ENCODE assay signal across 18 cellular contexts in genomic region chr5:141840826-141841360, GRCh38. TPM values are rescaled to one million over a fixed set of nuclear protein-coding genes. Genes with fewer than 3 reads are reported as not detected.
A peak's percentile ranks its signal among the peaks of the same experiment; 100 is the strongest.
DNase-seq lines count a peak whose midpoint lies in the region; ATAC-seq and TF ChIP-seq lines count a peak whose summit lies in the region.
"Had no signal": no experiment of that assay in that cellular context is flagged by ENCODE, and none has a peak within 500 bp of the region (broad histone marks: within the 10 kb centered on the region; RNA-seq: fewer than 3 reads in every experiment).

No MANE protein-coding gene starts in this region.

- H3K4me3 ChIP-seq in OCI-LY7 (ENCODE audit: low read depth, low read length, poor library complexity, severe bottlenecking) (no peak overlapping the region), endodermal cell (ENCODE audit: low read length) (no peak overlapping the region), upper lobe of right lung (no peak overlapping the region)

- H3K4me1 ChIP-seq in OCI-LY7 (ENCODE audit: insufficient read depth, low read length, poor library complexity, severe bottlenecking) (peaks cover 98% of the 10 kb centered on the region), endodermal cell (ENCODE audit: control insufficient read depth, insufficient read depth, low read length) (peaks cover 40% of the 10 kb centered on the region), upper lobe of right lung (peaks cover 49% of the 10 kb centered on the region)

- POLR2A ChIA-PET in OCI-LY7 (lab: Charles Lee) = interaction anchor here (0.6 kb wide), 1 partner anchor 7 kb away, joined by 3 read pairs; no protein-coding TSS in a partner anchor

- no peaks in the 10 kb centered on the region for H3K79me2 ChIP-seq in OCI-LY7 (ENCODE audit: insufficient read depth, low read depth, low read length)

- intact Hi-C loops in OCI-LY7 (cut with micrococcal nuclease; ENCODE audit: unreplicated experiment) = no loop called here
- intact Hi-C loops in upper lobe of right lung (cut with DNase I) = no loop called here
- intact Hi-C loops in activated T-helper 2 cell treated with anti-CD3 and anti-CD28 coated beads, Interferon-gamma antibody, Interleukin-2, Interleukin-4, amounts not matched to agents 10 μg/mL and 5 μg/mL and 100 μg/mL, durations not matched to agents 14 hours and 24 hours and 36 hours (cut with micrococcal nuclease) = no loop called here

- 61 to 92% methylated on average over 4 to 6 of the region's 6 CpGs for WGBS in endodermal cell (ENCODE audit: insufficient coverage in 1 of 2, insufficient read length in 1 of 2), 2 experiments

- H3K9me3 ChIP-seq in OCI-LY7 (ENCODE audit: low read length) (no peaks in the 10 kb centered on the region), endodermal cell (ENCODE audit: control insufficient read depth, low read length) (no peaks in the 10 kb centered on the region), upper lobe of right lung (no peaks in the 10 kb centered on the region)

- BruUV-seq in OCI-LY7 (replicated peaks; lab: Mats Ljungman, UMichigan) = no TSS peak

- H3K9me3 Mint-ChIP-seq in endodermal cell (no peaks in the 10 kb centered on the region), neural crest cell (no peaks in the 10 kb centered on the region)
- H3K9me3 Mint-ChIP-seq in activated T-helper 2 cell treated with anti-CD3 and anti-CD28 coated beads, Interferon-gamma antibody, Interleukin-2, Interleukin-4, amounts not matched to agents 10 μg/mL and 5 μg/mL and 100 μg/mL, durations not matched to agents 14 hours and 24 hours and 36 hours = no peaks in the 10 kb centered on the region
- H3K9me3 Mint-ChIP-seq: activated CD4-positive, alpha-beta T cell treated with anti-CD3 and anti-CD28 coated beads, Interleukin-2, amount 10 ng/mL, durations not matched to agents 7 days and 5 days; activated naive CD8-positive, alpha-beta T cell treated with anti-CD3 and anti-CD28 coated beads for 36 hours; naive thymus-derived CD8-positive, alpha-beta T cell had no signal

- H3K27ac Mint-ChIP-seq in endodermal cell (peak overlapping the region; percentile 50), neural crest cell (ENCODE audit: unreplicated experiment) (peak overlapping the region; percentile 6)
- H3K27ac Mint-ChIP-seq in activated T-helper 2 cell treated with anti-CD3 and anti-CD28 coated beads, Interferon-gamma antibody, Interleukin-2, Interleukin-4, amounts not matched to agents 10 μg/mL and 5 μg/mL and 100 μg/mL, durations not matched to agents 14 hours and 24 hours and 36 hours = no peak overlapping the region
- H3K27ac Mint-ChIP-seq: activated CD4-positive, alpha-beta T cell treated with anti-CD3 and anti-CD28 coated beads, Interleukin-2, amount 10 ng/mL, durations not matched to agents 7 days and 5 days; activated naive CD8-positive, alpha-beta T cell treated with anti-CD3 and anti-CD28 coated beads for 36 hours; naive thymus-derived CD8-positive, alpha-beta T cell had no signal

- H2AFZ ChIP-seq in OCI-LY7 (ENCODE audit: low read length) = peak overlapping the region; percentile 52; the same call in 1 of the 2 replicates

- CTCF ChIA-PET in OCI-LY7 (lab: Charles Lee; ENCODE audit: unreplicated experiment) = interaction anchor here (0.6 kb wide), 1 partner anchor 1550 kb away, joined by 3 read pairs; no protein-coding TSS in a partner anchor

- H3K9me2 ChIP-seq in OCI-LY7 (ENCODE audit: insufficient read depth, low read length) = no peaks in the 10 kb centered on the region

- DNase-seq in OCI-LY7 (ENCODE audit: low spot score) = no peak
- peak; percentile 49 for DNase-seq in endodermal cell
- DNase-seq in neural crest cell (ENCODE audit: low read depth, low spot score) = no peak
- no peak for DNase-seq in upper lobe of right lung
- DNase-seq in activated T-helper 2 cell treated with anti-CD3 and anti-CD28 coated beads, Interferon-gamma antibody, Interleukin-2, Interleukin-4, amounts not matched to agents 10 μg/mL and 5 μg/mL and 100 μg/mL, durations not matched to agents 14 hours and 24 hours and 36 hours (ENCODE audit: low spot score) = no peak
- no peak for DNase-seq in SW480 (ENCODE audit: low spot score)
- DNase-seq in activated T-cell treated with anti-CD3 and anti-CD28 coated beads, Interleukin-2, amount 50 U/mL, for 48 hours = no peak
- DNase-seq: activated CD4-positive, alpha-beta T cell treated with anti-CD3 and anti-CD28 coated beads, Interleukin-2, amount 10 ng/mL, durations not matched to agents 7 days and 5 days; activated naive CD8-positive, alpha-beta T cell treated with anti-CD3 and anti-CD28 coated beads for 36 hours; C1 segment of cervical spinal cord; central memory CD4-positive, alpha-beta T cell; naive thymus-derived CD8-positive, alpha-beta T cell; NCI-H1092; NK-92 treated with Interleukin-12 subunit alpha and Interleukin-12 subunit beta, amount 100 ng/mL, for 24 hours; SIG-M5; stimulated activated CD4-positive, alpha-beta T cell treated with anti-CD3 and anti-CD28 coated beads, Interleukin-4, amount 100 ng/mL, for 1 hour; T1000 had no signal

- H3K27me3 Mint-ChIP-seq in endodermal cell (ENCODE audit: insufficient read depth) (no peaks in the 10 kb centered on the region), neural crest cell (ENCODE audit: low read depth) (no peaks in the 10 kb centered on the region)
- H3K27me3 Mint-ChIP-seq in activated T-helper 2 cell treated with anti-CD3 and anti-CD28 coated beads, Interferon-gamma antibody, Interleukin-2, Interleukin-4, amounts not matched to agents 10 μg/mL and 5 μg/mL and 100 μg/mL, durations not matched to agents 14 hours and 24 hours and 36 hours (ENCODE audit: low read depth) = peaks cover 6% of the 10 kb centered on the region

- H3K36me3 ChIP-seq in OCI-LY7 (ENCODE audit: insufficient read depth, low read length) = no peaks in the 10 kb centered on the region
- H3K36me3 ChIP-seq in endodermal cell (ENCODE audit: control insufficient read depth, insufficient read depth, low read length) = no peaks in the 10 kb centered on the region
- no peaks in the 10 kb centered on the region for H3K36me3 ChIP-seq in upper lobe of right lung

- no peaks in the 10 kb centered on the region for H3K36me3 Mint-ChIP-seq in endodermal cell (ENCODE audit: low read depth)
- H3K36me3 Mint-ChIP-seq in neural crest cell (ENCODE audit: low read depth) = no peaks in the 10 kb centered on the region
- H3K36me3 Mint-ChIP-seq in activated T-helper 2 cell treated with anti-CD3 and anti-CD28 coated beads, Interferon-gamma antibody, Interleukin-2, Interleukin-4, amounts not matched to agents 10 μg/mL and 5 μg/mL and 100 μg/mL, durations not matched to agents 14 hours and 24 hours and 36 hours (ENCODE audit: low read depth) = no peaks in the 10 kb centered on the region
- H3K36me3 Mint-ChIP-seq: activated naive CD8-positive, alpha-beta T cell treated with anti-CD3 and anti-CD28 coated beads for 36 hours; naive thymus-derived CD8-positive, alpha-beta T cell had no signal

- TF ChIP-seq CTCF in OCI-LY7 (conservative IDR thresholded peaks at IDR 0.05; ENCODE audit: low read length) (no peak), endodermal cell (conservative IDR thresholded peaks at IDR 0.05) (no peak), neural crest cell (conservative IDR thresholded peaks at IDR 0.05) (no peak), upper lobe of right lung (IDR thresholded peaks at IDR 0.05) (no peak)

- H3K27me3 ChIP-seq in endodermal cell (ENCODE audit: control insufficient read depth, insufficient read depth, low read length, poor library complexity, severe bottlenecking) (no peaks in the 10 kb centered on the region), upper lobe of right lung (peaks cover 3% of the 10 kb centered on the region)

- no peak for ATAC-seq in upper lobe of right lung
- ATAC-seq: naive thymus-derived CD8-positive, alpha-beta T cell; sciatic nerve had no signal

- H3K4me1 Mint-ChIP-seq in endodermal cell (peaks cover 87% of the 10 kb centered on the region), neural crest cell (peaks cover 77% of the 10 kb centered on the region)
- peaks cover 9% of the 10 kb centered on the region for H3K4me1 Mint-ChIP-seq in activated T-helper 2 cell treated with anti-CD3 and anti-CD28 coated beads, Interferon-gamma antibody, Interleukin-2, Interleukin-4, amounts not matched to agents 10 μg/mL and 5 μg/mL and 100 μg/mL, durations not matched to agents 14 hours and 24 hours and 36 hours (ENCODE audit: low read depth)

- peak overlapping the region; percentile 59 for H3K4me2 ChIP-seq in OCI-LY7 (ENCODE audit: low read length)

- no peak overlapping the region for H3K9ac ChIP-seq in endodermal cell (ENCODE audit: extremely low read depth, low read length, poor library complexity, severe bottlenecking)

- no peaks in the 10 kb centered on the region for H4K20me1 ChIP-seq in OCI-LY7 (ENCODE audit: insufficient read depth, low read length)

- H3K4me3 Mint-ChIP-seq in endodermal cell (peak overlapping the region; percentile 5), neural crest cell (no peak overlapping the region)
- H3K4me3 Mint-ChIP-seq in activated T-helper 2 cell treated with anti-CD3 and anti-CD28 coated beads, Interferon-gamma antibody, Interleukin-2, Interleukin-4, amounts not matched to agents 10 μg/mL and 5 μg/mL and 100 μg/mL, durations not matched to agents 14 hours and 24 hours and 36 hours (ENCODE audit: low read depth) = no peak overlapping the region
- H3K4me3 Mint-ChIP-seq: activated CD4-positive, alpha-beta T cell treated with anti-CD3 and anti-CD28 coated beads, Interleukin-2, amount 10 ng/mL, durations not matched to agents 7 days and 5 days; activated naive CD8-positive, alpha-beta T cell treated with anti-CD3 and anti-CD28 coated beads for 36 hours; naive thymus-derived CD8-positive, alpha-beta T cell had no signal

- H3K27ac ChIP-seq in OCI-LY7 (ENCODE audit: low read depth, low read length, poor library complexity, severe bottlenecking) = peak overlapping the region; percentile 79
- H3K27ac ChIP-seq in endodermal cell (ENCODE audit: low read depth, low read length) = no peak overlapping the region
- H3K27ac ChIP-seq in upper lobe of right lung = peak overlapping the region; percentile 56

RNA-seq across cellular contexts. Expression of gene PCDH1, which starts 37.3 kb away (rescaled TPM):
- total RNA-seq in OCI-LY7 (2014; rRNA removed; shearing (Covaris generic)) = not detected in 2 replicates
- 0.41 TPM in 1 of 2 replicates, not detected in the other for total RNA-seq in OCI-LY7 (2022)
- total RNA-seq in endodermal cell = 10 to 100 TPM; 45.4 to 69.7 TPM
- polyA plus RNA-seq in endodermal cell (2013, experiment 1 of 2) = 17.2 TPM
- polyA plus RNA-seq in endodermal cell (2013, experiment 2 of 2) = 13.5 TPM
- total RNA-seq in neural crest cell = 16.2 and 17.3 TPM in 2 replicates
- total RNA-seq in upper lobe of right lung = 66.6 TPM
- total RNA-seq in activated T-helper 2 cell treated with anti-CD3 and anti-CD28 coated beads, Interferon-gamma antibody, Interleukin-2, Interleukin-4, amounts not matched to agents 10 μg/mL and 5 μg/mL and 100 μg/mL, durations not matched to agents 14 hours and 24 hours and 36 hours = not detected in 2 replicates
- total RNA-seq: activated CD4-positive, alpha-beta T cell treated with anti-CD3 and anti-CD28 coated beads, Interleukin-2, amount 10 ng/mL, durations not matched to agents 7 days and 5 days; activated naive CD8-positive, alpha-beta T cell treated with anti-CD3 and anti-CD28 coated beads for 36 hours; naive thymus-derived CD8-positive, alpha-beta T cell had no signal

Comparison
In these comparisons a context has a peak if more than half of its experiments do, and no peak if none do; other contexts are left out.
1. RNA of gene PCDH1, which starts 37.3 kb away (total RNA-seq): 45.4 to 69.7 TPM in endodermal cell, 66.6 TPM in upper lobe of right lung (single experiment) and 16.2 to 17.3 TPM in neural crest cell; not detected in activated T-helper 2 cell treated with anti-CD3 and anti-CD28 coated beads, Interferon-gamma antibody, Interleukin-2, Interleukin-4, amounts not matched to agents 10 μg/mL and 5 μg/mL and 100 μg/mL, durations not matched to agents 14 hours and 24 hours and 36 hours and 0.41 TPM in OCI-LY7; every median in the first group is over 10 times any median in the second.